ENCODE assay signal across 4 cellular contexts in genomic region chrX:154630949-154631348, GRCh38. TPM values are rescaled to one million over a fixed set of nuclear protein-coding genes. Genes with fewer than 3 reads are reported as not detected.
"Had no signal": no experiment of that assay in that cellular context is flagged by ENCODE, and none has a peak within 500 bp of the region (broad histone marks: within the 10 kb centered on the region; RNA-seq: fewer than 3 reads in every experiment).

No MANE protein-coding gene starts in this region.

RNA-seq across cellular contexts. Expression of gene CTAG1B, which starts 11.9 kb away (rescaled TPM):
- total RNA-seq: LHCN-M2, M059J, MCF 10A, NCI-H460 had no signal

RNA-seq across cellular contexts. Expression of gene CTAG2, which starts 22.4 kb away (rescaled TPM):
- total RNA-seq: LHCN-M2, M059J, MCF 10A, NCI-H460 had no signal

RNA-seq across cellular contexts. Expression of gene CTAG1A, which starts 46.0 kb away (rescaled TPM):
- total RNA-seq: LHCN-M2, M059J, MCF 10A, NCI-H460 had no signal
